In the genomic region with DNA sequence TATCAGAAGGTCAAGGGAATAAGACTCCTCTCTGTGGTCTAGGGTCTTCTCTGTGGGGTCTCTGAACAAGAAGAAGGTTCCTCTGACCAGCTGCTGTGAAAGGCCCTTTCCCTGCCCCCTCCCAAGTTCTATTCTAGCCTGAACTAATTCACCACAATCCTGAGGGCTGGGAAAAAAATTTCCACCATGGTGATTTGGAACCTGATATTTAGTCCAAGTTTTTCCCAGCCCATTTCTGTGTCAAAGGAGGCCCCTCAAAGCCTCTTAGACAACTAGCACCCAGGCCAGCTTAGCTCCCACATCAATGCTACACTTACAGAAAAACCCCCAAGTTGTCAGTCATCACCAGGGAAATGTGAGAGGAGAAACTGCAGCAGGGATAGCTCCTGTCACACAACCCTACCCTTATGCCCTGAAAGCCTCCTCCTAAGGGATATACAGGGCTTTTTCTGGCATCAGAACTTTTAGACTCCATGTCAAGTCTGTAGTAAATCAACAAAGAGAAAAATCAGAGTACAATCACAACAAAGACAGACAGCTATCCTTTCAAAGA, we compare ENCODE assay signal across 12 cellular contexts. TPM values are rescaled to one million over a fixed set of nuclear protein-coding genes. Genes with fewer than 3 reads are reported as not detected.
A peak's percentile ranks its signal among the peaks of the same experiment; 100 is the strongest.
DNase-seq lines count a peak whose midpoint lies in the region; ATAC-seq, FAIRE-seq and TF ChIP-seq lines count a peak whose summit lies in the region.
"Had no signal": no experiment of that assay in that cellular context is flagged by ENCODE, and none has a peak within 500 bp of the region (broad histone marks: within the 10 kb centered on the region; RNA-seq: fewer than 3 reads in every experiment).

No MANE protein-coding gene starts in this region.

- H3K79me1 ChIP-seq in mesendoderm (ENCODE audit: low read length), result peaks cover 18% of the 10 kb centered on the region

- no peak overlapping the region for H3K4me2 ChIP-seq in mesendoderm (ENCODE audit: low read length)

- H3K4ac ChIP-seq in mesendoderm (ENCODE audit: low read depth, low read length), result no peak overlapping the region

- no peak overlapping the region for H3K56ac ChIP-seq in mesendoderm (ENCODE audit: low read length)

- peaks cover 6% of the 10 kb centered on the region for H3K36me3 Mint-ChIP-seq in activated naive CD8-positive, alpha-beta T cell treated with anti-CD3 and anti-CD28 coated beads, Interleukin-2, amount 50 U/mL, for 24 hours (ENCODE audit: low read depth)

- no peak for TF ChIP-seq POLR2A in heart left ventricle (IDR thresholded peaks at IDR 0.05)
- no peak for TF ChIP-seq POLR2A in upper lobe of left lung (IDR thresholded peaks at IDR 0.05)
- TF ChIP-seq POLR2A in right lobe of liver (IDR thresholded peaks at IDR 0.05), result no peak

- DNase-seq in heart left ventricle (no peak), Right ventricle myocardium inferior (ENCODE audit: missing footprints) (no peak), mesendoderm (no peak), upper lobe of left lung (no peak), GM19239 (ENCODE audit: insufficient read length, low spot score) (no peak), right lobe of liver (no peak)
- DNase-seq in activated naive CD8-positive, alpha-beta T cell treated with anti-CD3 and anti-CD28 coated beads, Interleukin-2, amount 50 U/mL, for 24 hours, result no peak
- DNase-seq in effector memory CD4-positive, alpha-beta T cell, result no peak
- DNase-seq: aorta, kidney glomerular epithelial cell, NCI-H510A, posterior cingulate gyrus had no signal

- peak overlapping the region; percentile 75 for H3K27ac Mint-ChIP-seq in activated naive CD8-positive, alpha-beta T cell treated with anti-CD3 and anti-CD28 coated beads, Interleukin-2, amount 50 U/mL, for 24 hours

- no peak for FAIRE-seq in GM19239 (lab: Jason Lieb, UNC)

- no peak overlapping the region for H4K8ac ChIP-seq in mesendoderm (ENCODE audit: low read depth, low read length)

- no peak overlapping the region for H3K9ac ChIP-seq in mesendoderm (ENCODE audit: low read length)

- TF ChIP-seq CTCF in heart left ventricle (IDR thresholded peaks at IDR 0.05), result no peak
- TF ChIP-seq CTCF in upper lobe of left lung (IDR thresholded peaks at IDR 0.05), result no peak
- no peak for TF ChIP-seq CTCF in right lobe of liver (IDR thresholded peaks at IDR 0.05)

- H3K4me3 ChIP-seq in heart left ventricle (peak overlapping the region in 1 of 12 donors; percentile 20), mesendoderm (ENCODE audit: low read length) (no peak overlapping the region), upper lobe of left lung (no peak overlapping the region), right lobe of liver (no peak overlapping the region)
- H3K4me3 ChIP-seq in effector memory CD4-positive, alpha-beta T cell (ENCODE audit: insufficient read depth, low read depth, low read length, poor library complexity, severe bottlenecking), result no peak overlapping the region

- no peak overlapping the region for H2AK5ac ChIP-seq in mesendoderm (ENCODE audit: low read length)

- no peaks in the 10 kb centered on the region for H3K9me3 ChIP-seq in heart left ventricle
- no peaks in the 10 kb centered on the region for H3K9me3 ChIP-seq in upper lobe of left lung
- H3K9me3 ChIP-seq in effector memory CD4-positive, alpha-beta T cell (ENCODE audit: control insufficient read depth, low read length), result no peaks in the 10 kb centered on the region
- H3K9me3 ChIP-seq in right lobe of liver, result no peaks in the 10 kb centered on the region

- no peak overlapping the region for H2BK15ac ChIP-seq in mesendoderm (replicated peaks; ENCODE audit: low read depth)

- H3K18ac ChIP-seq in mesendoderm (ENCODE audit: low read length), result no peak overlapping the region

- peaks cover 40% of the 10 kb centered on the region for H3K79me2 ChIP-seq in mesendoderm (ENCODE audit: control insufficient read depth, insufficient read depth, low read length)

- no peak for ATAC-seq in heart left ventricle
- ATAC-seq in Right ventricle myocardium inferior, result no peak
- ATAC-seq in activated naive CD8-positive, alpha-beta T cell treated with anti-CD3 and anti-CD28 coated beads, Interleukin-2, amount 50 U/mL, for 24 hours, result no peak
- no peak for ATAC-seq in upper lobe of left lung (ENCODE audit: low FRiP score in 2 of 2)
- no peak for ATAC-seq in right lobe of liver

- H4K5ac ChIP-seq in mesendoderm (ENCODE audit: low read length), result no peak overlapping the region

- H3K36me3 ChIP-seq in heart left ventricle (peaks cover 0 to 5% (median 0%) of the 10 kb centered on the region in 9 donors), mesendoderm (ENCODE audit: control insufficient read depth, insufficient read depth, low read length) (no peaks in the 10 kb centered on the region), upper lobe of left lung (no peaks in the 10 kb centered on the region), right lobe of liver (no peaks in the 10 kb centered on the region)
- no peaks in the 10 kb centered on the region for H3K36me3 ChIP-seq in effector memory CD4-positive, alpha-beta T cell (ENCODE audit: control insufficient read depth, insufficient read depth, low read length)

- no peaks in the 10 kb centered on the region for H3K27me3 ChIP-seq in heart left ventricle
- no peaks in the 10 kb centered on the region for H3K27me3 ChIP-seq in mesendoderm (ENCODE audit: insufficient read depth, low read length, poor library complexity)
- no peaks in the 10 kb centered on the region for H3K27me3 ChIP-seq in upper lobe of left lung
- no peaks in the 10 kb centered on the region for H3K27me3 ChIP-seq in effector memory CD4-positive, alpha-beta T cell (replicated peaks; ENCODE audit: control insufficient read depth, insufficient read depth, low read length, poor library complexity, severe bottlenecking)
- H3K27me3 ChIP-seq in right lobe of liver, result no peaks in the 10 kb centered on the region

- H3K4me3 Mint-ChIP-seq in activated naive CD8-positive, alpha-beta T cell treated with anti-CD3 and anti-CD28 coated beads, Interleukin-2, amount 50 U/mL, for 24 hours, result peak overlapping the region; percentile 50

- intact Hi-C loops in heart left ventricle (cut with DNase I) (loop anchor here in 2 of 10 donors (1.0 to 5.0 kb wide), 2 partner anchors 29 to 35 kb away; no protein-coding TSS in a partner anchor), Right ventricle myocardium inferior (cut with DNase I) (no loop called here), right lobe of liver (cut with DNase I) (no loop called here)

- no peaks in the 10 kb centered on the region for H3K27me3 Mint-ChIP-seq in activated naive CD8-positive, alpha-beta T cell treated with anti-CD3 and anti-CD28 coated beads, Interleukin-2, amount 50 U/mL, for 24 hours

- no peak overlapping the region for H3K23ac ChIP-seq in mesendoderm (ENCODE audit: low read length)

- H2BK5ac ChIP-seq in mesendoderm (ENCODE audit: low read length), result no peak overlapping the region

- H3K4me1 Mint-ChIP-seq in activated naive CD8-positive, alpha-beta T cell treated with anti-CD3 and anti-CD28 coated beads, Interleukin-2, amount 50 U/mL, for 24 hours, result peaks cover 78% of the 10 kb centered on the region

- H3K27ac ChIP-seq in heart left ventricle, result peak overlapping the region in 8 of 12 donors; percentile 14 to 98 (median 44)
- H3K27ac ChIP-seq in mesendoderm (ENCODE audit: low read depth, low read length), result peak overlapping the region; percentile 11
- H3K27ac ChIP-seq in upper lobe of left lung, result peak overlapping the region in 3 of 4 donors; percentile 26 to 38 (median 28)
- no peak overlapping the region for H3K27ac ChIP-seq in effector memory CD4-positive, alpha-beta T cell (ENCODE audit: insufficient read depth, low read length, poor library complexity, severe bottlenecking)
- no peak overlapping the region for H3K27ac ChIP-seq in right lobe of liver

- H3K4me1 ChIP-seq in heart left ventricle (peaks cover 3 to 79% (median 63%) of the 10 kb centered on the region in 12 donors), mesendoderm (ENCODE audit: control insufficient read depth, low read depth, low read length) (peaks cover 27% of the 10 kb centered on the region), upper lobe of left lung (peaks cover 36 to 68% (median 53%) of the 10 kb centered on the region in 4 donors), right lobe of liver (no peaks in the 10 kb centered on the region)
- peaks cover 40% of the 10 kb centered on the region for H3K4me1 ChIP-seq in effector memory CD4-positive, alpha-beta T cell (ENCODE audit: control insufficient read depth, insufficient read depth, low read length, poor library complexity, severe bottlenecking)

- no peaks in the 10 kb centered on the region for H3K9me3 Mint-ChIP-seq in activated naive CD8-positive, alpha-beta T cell treated with anti-CD3 and anti-CD28 coated beads, Interleukin-2, amount 50 U/mL, for 24 hours

- TF ChIP-seq EP300 in upper lobe of left lung (IDR thresholded peaks at IDR 0.05), result no peak

- no peak overlapping the region for H2BK120ac ChIP-seq in mesendoderm (ENCODE audit: low read depth, low read length)

RNA-seq across cellular contexts. Expression of gene FMNL3, which starts 4.5 kb away (rescaled TPM):
- total RNA-seq in heart left ventricle, result 10 to 100 TPM in 7 of 9 donors, 1 to 10 TPM in 2; 8.7 to 33.9 (median 14.3) TPM
- 1 to 10 TPM; 5.9 to 7.8 TPM for polyA plus RNA-seq in heart left ventricle
- total RNA-seq in Right ventricle myocardium inferior, result 10.8 TPM
- polyA plus RNA-seq in mesendoderm (2013, experiment 1 of 2), result 11.1 TPM
- 11.3 TPM for polyA plus RNA-seq in mesendoderm (2013, experiment 2 of 2)
- total RNA-seq in upper lobe of left lung, result 10 to 100 TPM; 13.0 to 46.7 (median 29.4) TPM
- total RNA-seq in right lobe of liver, result 1 to 10 TPM; 2.1 to 4.9 (median 2.9) TPM

RNA-seq across cellular contexts. Expression of gene TMBIM6, which starts 38.6 kb away (rescaled TPM):
- 100 to 1,000 TPM; 203 to 376 (median 252) TPM for total RNA-seq in heart left ventricle
- polyA plus RNA-seq in heart left ventricle, result 100 to 1,000 TPM; 105 to 285 TPM
- 275 TPM for total RNA-seq in Right ventricle myocardium inferior
- polyA plus RNA-seq in mesendoderm (2013, experiment 1 of 2), result 365 TPM
- 358 TPM for polyA plus RNA-seq in mesendoderm (2013, experiment 2 of 2)
- 100 to 1,000 TPM; 185 to 831 (median 594) TPM for total RNA-seq in upper lobe of left lung
- total RNA-seq in right lobe of liver, result 1,000 to 10,000 TPM in 3 of 6 experiments, 100 to 1,000 TPM in 3; 538 to 1,268 (median 937) TPM

Comparison
In these comparisons a context has a peak if more than half of its experiments do, and no peak if none do; other contexts are left out.
1. H3K27ac ChIP-seq: peak in heart left ventricle (8 of 12), mesendoderm (single experiment) and upper lobe of left lung (3 of 4); none in effector memory CD4-positive, alpha-beta T cell (single experiment) and right lobe of liver (0 of 3).